27 cellular contexts compared by ENCODE assay signal in the genomic region with DNA sequence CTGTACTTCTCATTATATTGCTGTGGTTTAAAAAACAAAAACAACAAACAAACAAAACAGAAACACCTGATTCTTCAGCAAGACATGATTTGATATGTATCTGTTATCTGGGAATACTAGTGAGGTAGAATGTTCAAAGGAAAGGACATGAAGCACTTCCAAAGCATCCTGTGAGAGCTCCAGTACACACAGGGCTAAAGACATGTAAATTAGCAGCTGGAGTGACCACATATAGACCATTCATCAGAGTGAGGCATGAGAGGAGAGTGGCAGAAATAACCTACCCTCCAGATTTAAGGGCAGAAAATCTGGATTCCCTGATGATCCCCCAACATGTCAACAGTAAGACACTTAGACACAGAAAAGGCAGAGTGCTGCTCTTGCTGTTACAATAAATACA.
DNase-seq lines count a peak whose midpoint lies in the region; ATAC-seq, FAIRE-seq and TF ChIP-seq lines count a peak whose summit lies in the region.
"Had no signal": no experiment of that assay in that cellular context is flagged by ENCODE, and none has a peak within 500 bp of the region (broad histone marks: within the 10 kb centered on the region; RNA-seq: fewer than 3 reads in every experiment).

No MANE protein-coding gene starts in this region.

- no peak for TF ChIP-seq RAD21 in H1 (IDR thresholded peaks at IDR 0.05 in 1 of 2, conservative IDR thresholded peaks at IDR 0.05 in 1 of 2; ENCODE audit: low read depth in 2 of 2, low read length in 2 of 2)
- TF ChIP-seq RAD21 in SK-N-SH (IDR thresholded peaks at IDR 0.05; ENCODE audit: low read length), result no peak

- H4K8ac ChIP-seq in H1 (ENCODE audit: extremely low read depth, insufficient read depth, low read length), result no peak overlapping the region

- no peak overlapping the region for H3K14ac ChIP-seq in H1 (ENCODE audit: insufficient read length)

- POLR2A ChIA-PET in H1 (lab: Charles Lee; ENCODE audit: partially characterized antibody) (interaction anchor here (0.6 to 1.8 kb wide), 2 partner anchors 9 to 10 kb away, joined by 3 to 4 read pairs; no protein-coding TSS in a partner anchor), SK-N-SH (lab: Yijun Ruan, JAX) (no interaction called here)

- peak overlapping the region; percentile 28; the same call in 1 of the 2 replicates for H2BK5ac ChIP-seq in H1 (ENCODE audit: low read depth, low read length)

- TF ChIP-seq CTCF in D721Med (IDR thresholded peaks at IDR 0.05; ENCODE audit: insufficient read depth, missing control alignments), result no peak
- TF ChIP-seq CTCF in H1 (IDR thresholded peaks at IDR 0.05; ENCODE audit: control extremely low read depth in 1 of 3, insufficient read depth in 1 of 3, low read depth in 1 of 3, low read length in 3 of 3), result no peak
- no peak for TF ChIP-seq CTCF in SK-N-SH (IDR thresholded peaks at IDR 0.05)
- no peak for TF ChIP-seq CTCF in upper lobe of right lung (IDR thresholded peaks at IDR 0.05)

- ATAC-seq in upper lobe of right lung (no peak), GM19328 (IDR thresholded peaks at IDR 0.05; ENCODE audit: unreplicated experiment) (no peak)

- H3K79me1 ChIP-seq in H1 (ENCODE audit: low read depth, low read length), result no peaks in the 10 kb centered on the region

- no peak overlapping the region for H4K5ac ChIP-seq in H1 (ENCODE audit: insufficient read length, low read depth, low read length)

- TF ChIP-seq POLR2A in H1 (IDR thresholded peaks at IDR 0.05; ENCODE audit: control extremely low read depth in 1 of 2, low read depth in 2 of 2, low read length in 2 of 2), result no peak

- H2BK120ac ChIP-seq in H1 (replicated peaks; ENCODE audit: low read depth, low read length), result peak overlapping the region; percentile 86

- peak; percentile 85 for FAIRE-seq in D721Med (lab: Jason Lieb, UNC)
- FAIRE-seq in H1 (lab: Jason Lieb, UNC), result peak; percentile 42
- FAIRE-seq: GM18507, HTR-8/SVneo had no signal

- DNase-seq in D721Med (ENCODE audit: insufficient read length, low spot score) (no peak), LHCN-M2 (ENCODE audit: low read depth) (peak; percentile 19), H1 (ENCODE audit: low read depth in 1 of 2, low spot score in 2 of 2) (no peak), SK-N-SH (no peak), upper lobe of right lung (no peak), retina (no peak)
- DNase-seq: 8988T; Caco-2; CD4-positive, alpha-beta memory T cell; GDM1; GOT3; IMR-90; MV-4-11; NCI-H1105 treated with DMSO at 0.1 percent for 48 hours; NCI-H1694; NCI-H2081; NCI-H2171; NCI-H524 treated with DMSO at 0.1 percent for 48 hours; NCI-H82; PC-3; SHP77 had no signal

- no peak overlapping the region for H4K91ac ChIP-seq in H1 (replicated peaks; ENCODE audit: insufficient read length, low read length)

- CTCF ChIA-PET in H1 (lab: Charles Lee; ENCODE audit: partially characterized antibody), result interaction anchor here (0.6 to 1.1 kb wide), 7 partner anchors 8 to 827 kb away, joined by 3 to 4 read pairs (median 3); no protein-coding TSS in a partner anchor
- CTCF ChIA-PET in SK-N-SH (lab: Yijun Ruan, JAX), result no interaction called here

- H2AFZ ChIP-seq in H1 (ENCODE audit: low read length) (no peak overlapping the region), SK-N-SH (ENCODE audit: low read depth) (no peak overlapping the region)

- no peak for TF ChIP-seq EP300 in H1 (IDR thresholded peaks at IDR 0.05; ENCODE audit: borderline replicate concordance in 1 of 2, low read depth in 2 of 2, low read length in 2 of 2)
- no peak for TF ChIP-seq EP300 in SK-N-SH (IDR thresholded peaks at IDR 0.05; ENCODE audit: borderline replicate concordance in 1 of 2, low read depth in 1 of 2, low read length in 1 of 2)

- H3K9me3 ChIP-seq in H1 (ENCODE audit: insufficient read depth in 2 of 2, low read depth in 1 of 2, low read length in 1 of 2) (no peaks in the 10 kb centered on the region), SK-N-SH (no peaks in the 10 kb centered on the region), upper lobe of right lung (no peaks in the 10 kb centered on the region)
- H3K9me3 ChIP-seq: BLaER1 treated with 17β-estradiol and CSF1 and Interleukin-3, amounts not matched to agents 10 nM and 100 nM; Caco-2 had no signal

- H3K9ac ChIP-seq in H1 (replicated peaks in 1 of 4; ENCODE audit: extremely low read depth in 1 of 4, low read depth in 3 of 4, low read length in 3 of 4), result no peak overlapping the region
- no peak overlapping the region for H3K9ac ChIP-seq in SK-N-SH
- H3K9ac ChIP-seq: BLaER1 treated with 17β-estradiol and CSF1 and Interleukin-3, amounts not matched to agents 10 nM and 100 nM; KMS-11 had no signal

- H3K23ac ChIP-seq in H1 (ENCODE audit: insufficient read length), result no peak overlapping the region

- no peak overlapping the region for H3K4ac ChIP-seq in H1 (replicated peaks; ENCODE audit: insufficient read length, low read depth, low read length)

- no peak overlapping the region for H3K18ac ChIP-seq in H1 (ENCODE audit: extremely low read depth, low read length)

- no peaks in the 10 kb centered on the region for H3K23me2 ChIP-seq in H1 (ENCODE audit: low read depth, low read length)

- H3K9me2 ChIP-seq in SK-N-SH, result no peaks in the 10 kb centered on the region

- H3K27me3 ChIP-seq in H1 (replicated peaks in 1 of 4; ENCODE audit: control insufficient read depth in 3 of 4, extremely low read depth in 1 of 4, insufficient read depth in 3 of 4, low read length in 3 of 4), result no peaks in the 10 kb centered on the region
- H3K27me3 ChIP-seq in layer of hippocampus (ENCODE audit: control insufficient read depth, insufficient read depth, low read length), result no peaks in the 10 kb centered on the region
- H3K27me3 ChIP-seq in SK-N-SH (ENCODE audit: insufficient read depth), result no peaks in the 10 kb centered on the region
- no peaks in the 10 kb centered on the region for H3K27me3 ChIP-seq in upper lobe of right lung
- H3K27me3 ChIP-seq: BLaER1 treated with 17β-estradiol and CSF1 and Interleukin-3, amounts not matched to agents 10 nM and 100 nM had no signal

- H3K36me3 ChIP-seq in H1 (ENCODE audit: control insufficient read depth in 2 of 4, insufficient read depth in 4 of 4, low read length in 3 of 4) (no peaks in the 10 kb centered on the region), SK-N-SH (replicated peaks in 1 of 2; ENCODE audit: control insufficient read depth in 1 of 2, insufficient read depth in 2 of 2, low read length in 1 of 2) (no peaks in the 10 kb centered on the region), upper lobe of right lung (no peaks in the 10 kb centered on the region)
- H3K36me3 ChIP-seq: BLaER1 treated with 17β-estradiol and CSF1 and Interleukin-3, amounts not matched to agents 10 nM and 100 nM had no signal

- H3K4me2 ChIP-seq in H1 (ENCODE audit: insufficient read depth in 1 of 2, low read depth in 2 of 2, low read length in 2 of 2) (peak overlapping the region; percentile 9 to 20; a peak in 2 of 4 replicates), SK-N-SH (no peak overlapping the region)
- H3K4me2 ChIP-seq: KMS-11 had no signal

- H3K4me3 ChIP-seq in H1 (ENCODE audit: extremely low read depth in 1 of 4, insufficient read depth in 2 of 4, low read depth in 3 of 4, low read length in 4 of 4), result peak overlapping the region in 1 of 4 experiments; percentile 9; a peak in 1 of 8 replicates
- no peak overlapping the region for H3K4me3 ChIP-seq in SK-N-SH (ENCODE audit: low read depth in 2 of 2, low read length in 1 of 2)
- H3K4me3 ChIP-seq in upper lobe of right lung, result no peak overlapping the region
- H3K4me3 ChIP-seq: BLaER1 treated with 17β-estradiol and CSF1 and Interleukin-3, amounts not matched to agents 10 nM and 100 nM had no signal

- no peaks in the 10 kb centered on the region for H3F3A ChIP-seq in SK-N-SH (replicated peaks; ENCODE audit: insufficient read depth)

- H3K79me2 ChIP-seq in H1 (ENCODE audit: control insufficient read depth in 1 of 2, insufficient read depth in 2 of 2, low read length in 2 of 2), result no peaks in the 10 kb centered on the region
- no peaks in the 10 kb centered on the region for H3K79me2 ChIP-seq in SK-N-SH (ENCODE audit: insufficient read depth)

- no peak overlapping the region for H2AK5ac ChIP-seq in H1 (ENCODE audit: low read depth, low read length)

- no peak overlapping the region for H2BK12ac ChIP-seq in H1 (ENCODE audit: low read depth, low read length)

- no peak overlapping the region for H3K56ac ChIP-seq in H1 (replicated peaks; ENCODE audit: insufficient read length, low read depth, low read length)

- H3K27ac ChIP-seq in H1 (ENCODE audit: low read depth, low read length), result no peak overlapping the region
- H3K27ac ChIP-seq in layer of hippocampus (ENCODE audit: low read depth, low read length), result peak overlapping the region; percentile 50
- H3K27ac ChIP-seq in SK-N-SH (ENCODE audit: low read depth in 2 of 2, low read length in 1 of 2), result no peak overlapping the region
- no peak overlapping the region for H3K27ac ChIP-seq in upper lobe of right lung
- H3K27ac ChIP-seq: BLaER1 treated with 17β-estradiol and CSF1 and Interleukin-3, amounts not matched to agents 10 nM and 100 nM; KMS-11 had no signal

- peaks cover 3 to 10% (median 6%) of the 10 kb centered on the region in 4 experiments; a peak in 5 of 7 replicates for H3K4me1 ChIP-seq in H1 (replicated peaks in 1 of 4; ENCODE audit: control insufficient read depth in 3 of 4, insufficient read depth in 4 of 4, low read length in 3 of 4)
- H3K4me1 ChIP-seq in SK-N-SH (ENCODE audit: control insufficient read depth in 1 of 2, insufficient read depth in 2 of 2, low read depth in 1 of 2, low read length in 1 of 2), result peaks cover 0 to 3% of the 10 kb centered on the region in 2 experiments; a peak in 1 of 4 replicates
- H3K4me1 ChIP-seq in upper lobe of right lung, result no peaks in the 10 kb centered on the region
- H3K4me1 ChIP-seq: Caco-2 had no signal

- intact Hi-C loops in upper lobe of right lung (cut with DNase I), result no loop called here

- H2BK20ac ChIP-seq in H1 (ENCODE audit: low read length), result peak overlapping the region; percentile 29; the same call in 1 of the 2 replicates

- no peaks in the 10 kb centered on the region for H4K20me1 ChIP-seq in H1 (replicated peaks in 1 of 2; ENCODE audit: control insufficient read depth in 1 of 2, insufficient read depth in 2 of 2, low read length in 2 of 2)
- H4K20me1 ChIP-seq in SK-N-SH (ENCODE audit: insufficient read depth), result no peaks in the 10 kb centered on the region
- H4K20me1 ChIP-seq: BLaER1 treated with 17β-estradiol and CSF1 and Interleukin-3, amounts not matched to agents 10 nM and 100 nM had no signal

- no peak overlapping the region for H2BK15ac ChIP-seq in H1 (ENCODE audit: low read length)

TF ChIP-seq in H1, 55 proteins besides CTCF, POLR2A, EP300 and RAD21 (continues in another document):
- no peak for TF ChIP-seq ASH2L (IDR thresholded peaks at IDR 0.05; ENCODE audit: low read length)
- no peak for TF ChIP-seq TAF1 (IDR thresholded peaks at IDR 0.05; ENCODE audit: low read depth, low read length)
- no peak for TF ChIP-seq SAP30 (IDR thresholded peaks at IDR 0.05; ENCODE audit: insufficient read depth, insufficient replicate concordance, low read length)

TF ChIP-seq in SK-N-SH, 30 proteins besides CTCF, POLR2A, EP300 and RAD21 (continues in another document):
- no peak for TF ChIP-seq MEF2A (IDR thresholded peaks at IDR 0.05; ENCODE audit: borderline replicate concordance, low read depth)
